3 cellular contexts compared by ENCODE assay signal in the genomic region with DNA sequence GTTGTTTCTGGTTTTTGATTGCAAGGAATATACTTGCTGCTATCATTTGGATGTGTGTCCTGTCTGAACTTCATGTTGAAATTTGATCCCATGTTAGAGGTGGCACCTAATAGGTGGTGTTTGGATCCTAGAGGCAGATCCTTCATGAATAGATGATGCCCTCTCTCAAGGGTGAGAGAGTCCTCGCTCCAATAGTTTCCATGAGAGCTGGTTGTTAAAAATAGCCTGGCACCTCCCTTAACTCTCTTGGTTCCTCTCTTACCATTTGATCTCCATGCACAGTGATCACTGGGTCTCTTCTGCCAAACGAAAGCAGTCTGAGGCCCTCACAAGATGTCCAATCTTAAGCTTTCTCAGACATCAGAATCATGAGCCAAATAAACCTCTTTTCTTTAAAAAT.
"Had no signal": no experiment of that assay in that cellular context is flagged by ENCODE, and none has a peak within 500 bp of the region (broad histone marks: within the 10 kb centered on the region; RNA-seq: fewer than 3 reads in every experiment).

No MANE protein-coding gene starts in this region.

- H3K4me3 ChIP-seq: GM12878 had no signal

- ATAC-seq: GM12878 had no signal

- DNase-seq: GDM1, GF-D8 had no signal
